Comparison of ENCODE assay signal across 35 cellular contexts in genomic region chr2:188664391-188664790, GRCh38.
DNase-seq lines count a peak whose midpoint lies in the region; ATAC-seq, FAIRE-seq and TF ChIP-seq lines count a peak whose summit lies in the region.
"Had no signal": no experiment of that assay in that cellular context is flagged by ENCODE, and none has a peak within 500 bp of the region (broad histone marks: within the 10 kb centered on the region; RNA-seq: fewer than 3 reads in every experiment).

No MANE protein-coding gene starts in this region.

- H4K8ac ChIP-seq in neuronal stem cell (ENCODE audit: low read depth, low read length) = no peak overlapping the region

- DNase-seq in Right ventricle myocardium inferior (ENCODE audit: missing footprints) = no peak
- no peak for DNase-seq in cardiac septum (ENCODE audit: low spot score)
- DNase-seq in fibroblast of villous mesenchyme (ENCODE audit: low read depth) = peak; percentile 30
- no peak for DNase-seq in neuronal stem cell (ENCODE audit: low spot score)
- DNase-seq in stimulated activated CD8-positive, alpha-beta memory T cell treated with anti-CD3 and anti-CD28 coated beads, Interleukin-4, amount 100 ng/mL, for 48 hours = no peak
- no peak for DNase-seq in GM12891 (ENCODE audit: insufficient read length, low spot score)
- DNase-seq in EL = no peak
- no peak for DNase-seq in RCC 7860 (ENCODE audit: low spot score)
- DNase-seq: activated CD4-positive, alpha-beta T cell treated with anti-CD3 and anti-CD28 coated beads for 4 hours; activated CD8-positive, alpha-beta T cell treated with anti-CD3 and anti-CD28 coated beads, Interleukin-2, amount 10 ng/mL, durations not matched to agents 7 days and 5 days; activated naive CD4-positive, alpha-beta T cell treated with anti-CD3 and anti-CD28 coated beads for 36 hours; adrenal gland; body of pancreas; cerebellar nuclear complex; dorsolateral prefrontal cortex; esophagus squamous epithelium; glutamatergic neuron; midbrain; naive thymus-derived CD4-positive, alpha-beta T cell; NCI-H1436; NCI-H2081; NCI-H345; NCI-H748 treated with DMSO at 0.1 percent for 48 hours; occipital lobe; Peyer's patch; SJCRH30; stimulated activated CD4-positive, alpha-beta T cell treated with anti-CD3 and anti-CD28 coated beads, Interleukin-1b, Interleukin-23, amount 100 ng/mL, for 48 hours; stomach; SW 1271; T-helper 9 cell; WERI-Rb-1 had no signal

- peak overlapping the region; percentile 2 for H2AFZ ChIP-seq in neuronal stem cell (ENCODE audit: low read length)

- H3K4ac ChIP-seq in neuronal stem cell (ENCODE audit: low read length) = no peak overlapping the region

- no peak overlapping the region for H2BK5ac ChIP-seq in neuronal stem cell (ENCODE audit: low read length)

- no peak overlapping the region for H3K9ac ChIP-seq in neuronal stem cell (ENCODE audit: low read depth, low read length, poor library complexity)

- no peak overlapping the region for H2BK15ac ChIP-seq in neuronal stem cell (ENCODE audit: low read length)

- TF ChIP-seq CTCF in fibroblast of villous mesenchyme (IDR thresholded peaks at IDR 0.05; ENCODE audit: insufficient read depth, low read depth, low read length) = no peak

- no peaks in the 10 kb centered on the region for H3K9me3 ChIP-seq in neuronal stem cell (replicated peaks in 1 of 2; ENCODE audit: control insufficient read depth in 2 of 2, insufficient read depth in 1 of 2, low read depth in 1 of 2, low read length in 2 of 2)
- H3K9me3 ChIP-seq: adrenal gland, body of pancreas, esophagus squamous epithelium, Peyer's patch, stomach, tibial artery had no signal

- no peak overlapping the region for H3K27ac ChIP-seq in neuronal stem cell (replicated peaks; ENCODE audit: low read length)
- H3K27ac ChIP-seq: 22Rv1, adrenal gland, body of pancreas, dorsolateral prefrontal cortex, esophagus squamous epithelium, Peyer's patch, SJCRH30, stomach, tibial artery, WERI-Rb-1 had no signal

- no CpG with 5 or more reads among the region's 3 CpGs for WGBS in neuronal stem cell (ENCODE audit: extremely low coverage in 2 of 2, insufficient read length in 2 of 2, insufficient replicate concordance in 1 of 2), 2 donors

- H3K36me3 ChIP-seq in neuronal stem cell (replicated peaks in 1 of 2; ENCODE audit: control insufficient read depth in 2 of 2, insufficient read depth in 2 of 2, low read length in 2 of 2) = no peaks in the 10 kb centered on the region
- H3K36me3 ChIP-seq: adrenal gland, esophagus squamous epithelium, Peyer's patch, SJCRH30, stomach, tibial artery, WERI-Rb-1 had no signal

- no peak for FAIRE-seq in GM12891 (lab: Jason Lieb, UNC)
- no peak for FAIRE-seq in RCC 7860 (lab: Jason Lieb, UNC)
- FAIRE-seq: keratinocyte had no signal

- no peak overlapping the region for H2BK12ac ChIP-seq in neuronal stem cell (ENCODE audit: low read length)

- intact Hi-C loops in Right ventricle myocardium inferior (cut with DNase I) = no loop called here
- intact Hi-C loops in cardiac septum (cut with DNase I) = no loop called here

- no peaks in the 10 kb centered on the region for H3K79me1 ChIP-seq in neuronal stem cell (ENCODE audit: low read depth, low read length)

- H3K18ac ChIP-seq in neuronal stem cell (ENCODE audit: low read length) = no peak overlapping the region

- H2BK120ac ChIP-seq in neuronal stem cell (ENCODE audit: low read depth, low read length) = no peak overlapping the region

- H3K4me1 ChIP-seq in neuronal stem cell (ENCODE audit: control insufficient read depth in 2 of 2, insufficient read depth in 1 of 2, low read depth in 1 of 2, low read length in 2 of 2) = no peaks in the 10 kb centered on the region
- H3K4me1 ChIP-seq: adrenal gland, body of pancreas, Peyer's patch, stomach had no signal

- H3K4me3 ChIP-seq in fibroblast of villous mesenchyme (ENCODE audit: low read depth, low read length) = no peak overlapping the region
- H3K4me3 ChIP-seq in neuronal stem cell (ENCODE audit: low read length in 2 of 2) = no peak overlapping the region
- H3K4me3 ChIP-seq: adrenal gland, body of pancreas, dorsolateral prefrontal cortex, esophagus squamous epithelium, Peyer's patch, SJCRH30, stomach, tibial artery had no signal

- no peak overlapping the region for H3K4me2 ChIP-seq in neuronal stem cell (ENCODE audit: insufficient read depth, low read length, poor library complexity, severe bottlenecking)

- no peak overlapping the region for H3K14ac ChIP-seq in neuronal stem cell (ENCODE audit: low read length)

- no peaks in the 10 kb centered on the region for H3K27me3 ChIP-seq in neuronal stem cell (ENCODE audit: control insufficient read depth in 3 of 3, insufficient read depth in 3 of 3, low read depth in 1 of 3, low read length in 3 of 3)
- H3K27me3 ChIP-seq: adrenal gland, body of pancreas, dorsolateral prefrontal cortex, esophagus squamous epithelium, Peyer's patch, SJCRH30, stomach, tibial artery had no signal

- ATAC-seq in Right ventricle myocardium inferior = peak; percentile 70
- ATAC-seq: activated CD8-positive, alpha-beta T cell treated with anti-CD3 and anti-CD28 coated beads, Interleukin-2, amount 10 ng/mL, durations not matched to agents 7 days and 5 days; body of pancreas; HCT116; naive thymus-derived CD4-positive, alpha-beta T cell had no signal

- no peak overlapping the region for H2AK5ac ChIP-seq in neuronal stem cell (ENCODE audit: low read depth, low read length)

- no peak overlapping the region for H4K91ac ChIP-seq in neuronal stem cell (ENCODE audit: low read depth, low read length, poor library complexity)

- no peak overlapping the region for H3K23ac ChIP-seq in neuronal stem cell (ENCODE audit: low read depth, low read length, poor library complexity)

- no peak for TF ChIP-seq POLR2A in GM12891 (IDR thresholded peaks at IDR 0.05; ENCODE audit: low read depth, low read length)

TF ChIP-seq in GM12891, 5 proteins besides CTCF, POLR2A, EP300 and RAD21:
- no peak for TF ChIP-seq SPI1 (IDR thresholded peaks at IDR 0.05; ENCODE audit: low read depth, low read length)
- TF ChIP-seq POLR2AphosphoS5 (IDR thresholded peaks at IDR 0.05; ENCODE audit: low read depth, low read length) = no peak
- no peak for TF ChIP-seq POU2F2 (IDR thresholded peaks at IDR 0.05; ENCODE audit: low read depth, low read length)
- TF ChIP-seq PAX5 (IDR thresholded peaks at IDR 0.05; ENCODE audit: insufficient read depth, low read length, severe bottlenecking) = no peak
- TF ChIP-seq TAF1 (IDR thresholded peaks at IDR 0.05; ENCODE audit: low read depth, low read length) = no peak
